ENCODE assay signal across 1 cellular context in genomic region chr7:13050703-13051102, GRCh38.
TF ChIP-seq lines count a peak whose summit lies in the region.

No MANE protein-coding gene starts in this region.

TF ChIP-seq in HCT116, 20 proteins besides CTCF, POLR2A, EP300 and RAD21 (continued from another document):
- no peak for TF ChIP-seq EGR1 (IDR thresholded peaks at IDR 0.05; ENCODE audit: low read depth)
- TF ChIP-seq ZNF274 (IDR thresholded peaks at IDR 0.05; ENCODE audit: low read depth, low read length): no peak
- 0 out of 2 replicates have a peak, but pooled peaks have one; percentile 19 for TF ChIP-seq CBX3 (IDR thresholded peaks at IDR 0.05; ENCODE audit: low read depth)
- TF ChIP-seq ZBTB33 (IDR thresholded peaks at IDR 0.05; ENCODE audit: extremely low read depth, insufficient replicate concordance, low read length): no peak
- no peak for TF ChIP-seq SP1 (IDR thresholded peaks at IDR 0.05; ENCODE audit: low read depth)
- TF ChIP-seq TCF7L2 (IDR thresholded peaks at IDR 0.05; ENCODE audit: borderline replicate concordance, extremely low read depth, insufficient read depth, insufficient read length): no peak
- TF ChIP-seq MAX (IDR thresholded peaks at IDR 0.05): no peak
TF ChIP-seq in HCT116: peak in this region for 3.
